Comparison of ENCODE assay signal across 8 cellular contexts in genomic region chrX:11427082-11428033, GRCh38.
DNase-seq lines count a peak whose midpoint lies in the region; ATAC-seq, FAIRE-seq and TF ChIP-seq lines count a peak whose summit lies in the region.

No MANE protein-coding gene starts in this region.

- 0 out of 2 replicates have a peak, but pooled peaks have one; percentile 13 for TF ChIP-seq RAD21 in GM12878 (IDR thresholded peaks at IDR 0.05; ENCODE audit: insufficient read depth, low read depth, low read length)

- in situ Hi-C loops in GM12878 (cut with MboI) = no loop called here

- H3K9me3 ChIP-seq in GM12878 (replicated peaks; ENCODE audit: control insufficient read depth, insufficient read depth, low read length) (no peaks in the 10 kb centered on the region), kidney (ENCODE audit: control insufficient read depth in 1 of 2, low read length in 2 of 2) (no peaks in the 10 kb centered on the region), thoracic aorta (no peaks in the 10 kb centered on the region)

- DNase-seq in stimulated activated CD4-positive, alpha-beta T cell treated with anti-CD3 and anti-CD28 coated beads, Interleukin-4, amount 100 ng/mL, for 1 hour = peak; percentile 1
- no peak for DNase-seq in stimulated activated CD4-positive, alpha-beta T cell treated with anti-CD3 and anti-CD28 coated beads, Interleukin-4, amount 100 ng/mL, for 4 hours
- DNase-seq in GM12878 (ENCODE audit: low read depth, low spot score) = no peak
- peak; percentile 84 for DNase-seq in kidney
- no peak for DNase-seq in thoracic aorta (ENCODE audit: low spot score)
- no peak for DNase-seq in HEK293T (ENCODE audit: extremely low spot score)
- no peak for DNase-seq in medulla oblongata (ENCODE audit: extremely low spot score)
- DNase-seq in central memory CD4-positive, alpha-beta T cell = no peak

- 60% methylated on average over 52 of the region's 72 CpGs for WGBS in GM12878 (ENCODE audit: insufficient coverage, insufficient replicate concordance, low lambda C conversion rate, missing lambda C conversion rate)

- H3K4me2 ChIP-seq in GM12878 (ENCODE audit: control insufficient read depth, insufficient read depth) = 0 out of 2 replicates have a peak overlapping the region, but pooled peaks have one; percentile 25

- SMC1A ChIA-PET in GM12878 (lab: Charles Lee; ENCODE audit: uncharacterized antibody, unreplicated experiment) = no interaction called here

- POLR2A ChIA-PET in GM12878 (lab: Charles Lee) (no interaction called here), HEK293T (lab: Yijun Ruan, JAX) (no interaction called here)

- BruUV-seq in GM12878 (replicated peaks; lab: Mats Ljungman, UMichigan) = no TSS peak

- FAIRE-seq in GM12878 (lab: Jason Lieb, UNC) = no peak
- FAIRE-seq in kidney (lab: Jason Lieb, UNC) = no peak

- H3K79me2 ChIP-seq in GM12878 (ENCODE audit: control insufficient read depth, insufficient read depth, low read length) = no peaks in the 10 kb centered on the region

- RAD21 ChIA-PET in GM12878 (lab: Charles Lee; ENCODE audit: unreplicated experiment) = no interaction called here

- H3K36me3 ChIP-seq in GM12878 (ENCODE audit: control insufficient read depth in 2 of 2, insufficient read depth in 2 of 2, low read length in 1 of 2) (no peaks in the 10 kb centered on the region), kidney (ENCODE audit: control insufficient read depth in 1 of 2, insufficient read depth in 2 of 2, low read length in 2 of 2) (no peaks in the 10 kb centered on the region), thoracic aorta (no peaks in the 10 kb centered on the region)

- H3K27me3 ChIP-seq in GM12878 (replicated peaks in 1 of 2; ENCODE audit: control insufficient read depth in 2 of 2, insufficient read depth in 2 of 2, low read length in 1 of 2) = no peaks in the 10 kb centered on the region
- no peaks in the 10 kb centered on the region for H3K27me3 ChIP-seq in thoracic aorta (replicated peaks; ENCODE audit: insufficient read depth)

- no peaks in the 10 kb centered on the region; the same call in 1 of the 2 replicates for H3K4me1 ChIP-seq in GM12878 (ENCODE audit: control insufficient read depth, insufficient read depth, low read length)
- peaks cover 0 to 5% of the 10 kb centered on the region in 2 donors for H3K4me1 ChIP-seq in kidney (ENCODE audit: control insufficient read depth in 1 of 2, insufficient read depth in 1 of 2, low read depth in 1 of 2, low read length in 2 of 2)
- peaks cover 0 to 3% of the 10 kb centered on the region in 2 donors for H3K4me1 ChIP-seq in thoracic aorta (ENCODE audit: control insufficient read depth in 1 of 2, low read depth in 2 of 2)

- peak overlapping the region; percentile 47 for H2AFZ ChIP-seq in GM12878 (ENCODE audit: control insufficient read depth, low read depth, low read length)

- H3K27ac ChIP-seq in GM12878 (ENCODE audit: control insufficient read depth, insufficient read depth) (no peak overlapping the region), kidney (ENCODE audit: low read depth in 2 of 2, low read length in 2 of 2) (no peak overlapping the region), thoracic aorta (peak overlapping the region; percentile 34 to 67)

- CTCF ChIA-PET in GM12878 (lab: Yijun Ruan, JAX) = interaction anchor here (0.6 kb wide), 1 partner anchor 13 kb away, joined by 3 read pairs; no protein-coding TSS in a partner anchor
- CTCF ChIA-PET in HEK293T (lab: Yijun Ruan, JAX) = no interaction called here

- H3K4me3 ChIP-seq in GM12878 (no peak overlapping the region; the same call in 1 of the 2 replicates), kidney (ENCODE audit: low read length in 2 of 2) (peak overlapping the region; percentile 50 to 53), thoracic aorta (peak overlapping the region; percentile 79)

- TF ChIP-seq POLR2A in GM12878 (IDR thresholded peaks at IDR 0.05; ENCODE audit: low read depth, low read length) = no peak

- H4K20me1 ChIP-seq in GM12878 (ENCODE audit: control insufficient read depth, insufficient read depth) = no peaks in the 10 kb centered on the region

- H3K9ac ChIP-seq in GM12878 (ENCODE audit: control insufficient read depth, insufficient read depth, low read length) (no peak overlapping the region), kidney (ENCODE audit: low read length in 2 of 2) (peak overlapping the region in 1 of 2 donors; percentile 46)

- ATAC-seq in GM12878 = peak; percentile 54
- no peak for ATAC-seq in thoracic aorta (ENCODE audit: insufficient number of reproducible peaks, low FRiP score, low read depth)

- TF ChIP-seq EP300 in GM12878 (IDR thresholded peaks at IDR 0.05; ENCODE audit: borderline replicate concordance in 1 of 2, control insufficient read depth in 1 of 2, low read depth in 2 of 2, low read length in 2 of 2) = no peak

- intact Hi-C loops in GM12878 (cut with micrococcal nuclease; ENCODE audit: unreplicated experiment) (loop anchor here (5.0 kb wide), 1 partner anchor 45 kb away; no protein-coding TSS in a partner anchor), kidney (cut with DNase I) (no loop called here)

- TF ChIP-seq CTCF in GM12878 (IDR thresholded peaks at IDR 0.05 in 2 of 3, conservative IDR thresholded peaks at IDR 0.05 in 1 of 3; ENCODE audit: control insufficient read depth in 2 of 3, extremely low read depth in 1 of 3, insufficient read depth in 1 of 3, low read depth in 3 of 3, low read length in 3 of 3) (0 out of 6 replicates have a peak, but pooled peaks of 2 of the 3 experiments have one; percentile 14 to 21), kidney (IDR thresholded peaks at IDR 0.05; ENCODE audit: borderline replicate concordance, extremely low read depth, insufficient read depth) (peak; percentile 22), thoracic aorta (IDR thresholded peaks at IDR 0.05) (no peak)

TF ChIP-seq in GM12878, 131 proteins besides CTCF, POLR2A, EP300 and RAD21 (continues in another document):
- no peak for TF ChIP-seq TBL1XR1 (IDR thresholded peaks at IDR 0.05; ENCODE audit: low read depth, low read length)
- no peak for TF ChIP-seq FOXK2 (IDR thresholded peaks at IDR 0.05)
- TF ChIP-seq WRNIP1 (IDR thresholded peaks at IDR 0.05; ENCODE audit: borderline replicate concordance, low read depth, low read length) = no peak
- no peak for TF ChIP-seq SIN3A (IDR thresholded peaks at IDR 0.05; ENCODE audit: low read depth, low read length)
- TF ChIP-seq SMAD5 (IDR thresholded peaks at IDR 0.05; ENCODE audit: low read depth) = no peak
- no peak for TF ChIP-seq HCFC1 (IDR thresholded peaks at IDR 0.05; ENCODE audit: low read length)
- no peak for TF ChIP-seq RB1 (IDR thresholded peaks at IDR 0.05; ENCODE audit: borderline replicate concordance)

TF ChIP-seq in HEK293T, 16 proteins besides CTCF, POLR2A, EP300 and RAD21:
- TF ChIP-seq LEF1 (IDR thresholded peaks at IDR 0.05; ENCODE audit: borderline replicate concordance) (no peak), ZNF384 (IDR thresholded peaks at IDR 0.05) (no peak), PKNOX1 (IDR thresholded peaks at IDR 0.05) (no peak), TARDBP (IDR thresholded peaks at IDR 0.05) (no peak), FOXK2 (IDR thresholded peaks at IDR 0.05) (no peak), SP1 (IDR thresholded peaks at IDR 0.05) (no peak), BHLHE40 (IDR thresholded peaks at IDR 0.05; ENCODE audit: borderline replicate concordance) (no peak), CTBP1 (IDR thresholded peaks at IDR 0.05; ENCODE audit: borderline replicate concordance) (no peak), HDGF (IDR thresholded peaks at IDR 0.05; ENCODE audit: borderline replicate concordance) (no peak), SUZ12 (IDR thresholded peaks at IDR 0.05) (no peak), ELF4 (IDR thresholded peaks at IDR 0.05) (no peak)

Comparison
In these comparisons a context has a peak if more than half of its experiments do, and no peak if none do; other contexts are left out.
1. DNase-seq: peak in stimulated activated CD4-positive, alpha-beta T cell treated with anti-CD3 and anti-CD28 coated beads, Interleukin-4, amount 100 ng/mL, for 1 hour (single experiment) and kidney (single experiment); none in stimulated activated CD4-positive, alpha-beta T cell treated with anti-CD3 and anti-CD28 coated beads, Interleukin-4, amount 100 ng/mL, for 4 hours (0 of 2), GM12878 (single experiment), thoracic aorta (single experiment), HEK293T (single experiment), medulla oblongata (single experiment) and central memory CD4-positive, alpha-beta T cell (single experiment).
2. H3K27ac ChIP-seq: peak in thoracic aorta (2 of 2); none in GM12878 (single experiment) and kidney (0 of 2).